Comparison of ENCODE assay signal across 6 cellular contexts in the genomic region with DNA sequence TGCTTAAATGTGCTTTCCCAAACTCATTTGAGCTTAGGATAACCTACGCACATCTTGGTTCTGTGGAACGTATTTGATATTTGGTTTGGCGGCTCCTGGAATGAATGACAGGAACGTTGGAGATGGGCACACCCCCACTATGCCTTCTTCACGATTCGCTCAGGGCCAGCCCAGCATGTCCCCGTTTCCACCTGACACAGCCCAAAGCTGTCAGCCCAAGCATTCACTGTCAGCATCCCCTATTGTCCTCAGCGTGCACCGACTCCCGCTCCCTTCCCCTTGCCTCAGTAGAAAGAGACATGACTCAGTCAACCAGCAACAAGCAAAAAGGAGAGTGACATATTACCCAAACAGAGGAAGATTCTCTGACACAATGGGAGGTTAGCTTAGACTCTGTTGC.
"Had no signal": no experiment of that assay in that cellular context is flagged by ENCODE, and none has a peak within 500 bp of the region (broad histone marks: within the 10 kb centered on the region; RNA-seq: fewer than 3 reads in every experiment).

No MANE protein-coding gene starts in this region.

- DNase-seq: H9, HCEC 1CT, KBM-7 had no signal

- ATAC-seq: GM23338, HepG2 had no signal

- H3K27ac ChIP-seq: HL-60 had no signal

- H3K4me2 ChIP-seq: GM23338 had no signal

- H3K4me3 ChIP-seq: GM23338 had no signal
